8 cellular contexts compared by ENCODE assay signal in the genomic region with DNA sequence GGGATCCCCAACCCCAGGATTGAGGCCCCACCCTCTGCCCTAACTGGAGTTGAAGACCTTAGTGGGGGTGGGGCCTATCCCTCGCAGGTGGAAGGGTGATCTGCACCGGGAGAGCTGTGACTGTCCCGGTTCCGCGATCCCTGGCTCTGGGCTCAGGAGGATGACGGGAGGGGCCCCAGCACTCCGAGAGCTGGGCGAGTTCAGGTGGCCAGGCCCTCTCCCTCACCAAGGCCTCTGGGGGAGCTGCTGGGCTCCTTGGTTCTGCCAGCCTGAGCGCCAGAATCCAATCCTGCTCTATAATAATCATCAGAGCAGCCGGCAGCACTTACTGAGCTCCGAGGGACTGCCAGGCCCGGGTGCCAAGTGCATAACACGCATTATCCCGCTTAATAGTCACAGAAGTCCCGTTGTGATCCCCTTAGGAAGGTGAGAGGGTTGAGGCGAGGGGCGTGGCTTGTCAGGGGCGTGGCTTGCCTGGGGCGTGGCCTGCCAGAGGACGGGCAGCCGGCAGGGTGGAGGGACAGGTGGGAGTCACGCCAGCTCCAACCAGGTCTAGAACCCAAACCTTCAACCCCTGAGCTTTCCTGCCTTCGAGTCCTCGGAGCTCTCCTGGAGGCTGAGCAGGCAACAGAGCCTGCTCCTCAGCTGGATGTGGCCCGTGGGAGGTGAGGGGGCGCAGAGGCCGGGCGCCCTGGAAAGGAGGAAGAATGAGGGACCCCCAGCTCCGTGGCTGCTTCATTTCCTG. TPM values are rescaled to one million over a fixed set of nuclear protein-coding genes. Genes with fewer than 3 reads are reported as not detected.
DNase-seq lines count a peak whose midpoint lies in the region; ATAC-seq and TF ChIP-seq lines count a peak whose summit lies in the region.

No MANE protein-coding gene starts in this region.

- H4K20me1 ChIP-seq in BLaER1 treated with 17β-estradiol and CSF1 and Interleukin-3, amounts not matched to agents 10 nM and 100 nM: peaks cover 0 to 23% (median 0%) of the 10 kb centered on the region in 11 experiments; a peak in 7 of 22 replicates

- H3K4me2 ChIP-seq in BLaER1 treated with 17β-estradiol and CSF1 and Interleukin-3, amounts not matched to agents 10 nM and 100 nM: peak overlapping the region; percentile 83 to 97 (median 93)

- H3K4me3 ChIP-seq in BLaER1 treated with 17β-estradiol and CSF1 and Interleukin-3, amounts not matched to agents 10 nM and 100 nM: peak overlapping the region; percentile 19 to 62 (median 48); a peak in 19 of 20 replicates
- H3K4me3 ChIP-seq in lung: peak overlapping the region; percentile 40

- peak; percentile 59 for ATAC-seq in lung (ENCODE audit: insufficient read depth, low FRiP score)

- TF ChIP-seq CTCF in lung (IDR thresholded peaks at IDR 0.05; ENCODE audit: control extremely low read depth, extremely low read depth): no peak

- H3K27me3 ChIP-seq in BLaER1 treated with 17β-estradiol and CSF1 and Interleukin-3, amounts not matched to agents 10 nM and 100 nM: peaks cover 13 to 43% (median 24%) of the 10 kb centered on the region in 11 experiments; a peak in 21 of 22 replicates
- H3K27me3 ChIP-seq in lung (ENCODE audit: control insufficient read depth, insufficient read depth): no peaks in the 10 kb centered on the region

- DNase-seq in M059J (ENCODE audit: low read depth) (peak; percentile 30), lung (ENCODE audit: low spot score) (peak; percentile 73), OCI-M2 (lab: John Stamatoyannopoulos, UW; ENCODE audit: unreplicated experiment) (no peak), occipital lobe (lab: John Stamatoyannopoulos, UW) (no peak)
- DNase-seq in activated CD4-positive, alpha-beta T cell treated with anti-CD3 and anti-CD28 coated beads for 4 hours: peak; percentile 55 to 61
- peak; percentile 32 to 34 for DNase-seq in stimulated activated CD8-positive, alpha-beta memory T cell treated with anti-CD3 and anti-CD28 coated beads, Interleukin-15, amount 100 ng/mL, for 4 hours (ENCODE audit: low read depth in 2 of 2)

- H3K9ac ChIP-seq in BLaER1 treated with 17β-estradiol and CSF1 and Interleukin-3, amounts not matched to agents 10 nM and 100 nM: peak overlapping the region in 6 of 11 experiments; percentile 30 to 74 (median 55); a peak in 11 of 22 replicates

- WGBS in lung, 2 donors: 2 to 5% methylated on average over 26 to 29 of the region's 29 CpGs

- H3K4me1 ChIP-seq in BLaER1 treated with 17β-estradiol and CSF1 and Interleukin-3, amounts not matched to agents 10 nM and 100 nM: peaks cover 36 to 57% (median 50%) of the 10 kb centered on the region in 10 experiments
- H3K4me1 ChIP-seq in lung (ENCODE audit: control insufficient read depth in 2 of 2, insufficient read depth in 2 of 2, low read length in 2 of 2): peaks cover 0 to 13% of the 10 kb centered on the region in 2 donors

- H3K36me3 ChIP-seq in BLaER1 treated with 17β-estradiol and CSF1 and Interleukin-3, amounts not matched to agents 10 nM and 100 nM: no peaks in the 10 kb centered on the region
- H3K36me3 ChIP-seq in lung (ENCODE audit: control insufficient read depth in 2 of 2, insufficient read depth in 2 of 2, low read length in 2 of 2): no peaks in the 10 kb centered on the region

- peak overlapping the region in 4 of 11 experiments; percentile 43 to 74 (median 70); a peak in 8 of 22 replicates for H3K27ac ChIP-seq in BLaER1 treated with 17β-estradiol and CSF1 and Interleukin-3, amounts not matched to agents 10 nM and 100 nM
- H3K27ac ChIP-seq in cingulate gyrus (ENCODE audit: low read depth, low read length) (peak overlapping the region; percentile 58), lung (ENCODE audit: low read depth in 1 of 2, low read length in 1 of 2) (peak overlapping the region; percentile 57 to 60)

- no peaks in the 10 kb centered on the region for H3K9me3 ChIP-seq in BLaER1 treated with 17β-estradiol and CSF1 and Interleukin-3, amounts not matched to agents 10 nM and 100 nM (replicated peaks in 1 of 11)
- no peaks in the 10 kb centered on the region for H3K9me3 ChIP-seq in lung (ENCODE audit: control insufficient read depth in 2 of 2, insufficient read depth in 1 of 2, low read length in 1 of 2)

RNA-seq across cellular contexts. Expression of a gene that starts 7.2 kb away (rescaled TPM):
- 0.10 and 0.22 TPM in 2 replicates for total RNA-seq in M059J (2014; rRNA removed; shearing (Covaris generic))
- 1 to 10 TPM; 2.8 to 4.8 TPM for total RNA-seq in lung
- polyA plus RNA-seq in lung: 10 to 100 TPM in 1 of 2 donors, 1 to 10 TPM in 1; 1.7 to 10.6 TPM
- 15.1 TPM for total RNA-seq in occipital lobe

Comparison
In these comparisons a context has a peak if more than half of its experiments do, and no peak if none do; other contexts are left out.
1. DNase-seq: peak in M059J (single experiment), activated CD4-positive, alpha-beta T cell treated with anti-CD3 and anti-CD28 coated beads for 4 hours (2 of 2), lung (single experiment) and stimulated activated CD8-positive, alpha-beta memory T cell treated with anti-CD3 and anti-CD28 coated beads, Interleukin-15, amount 100 ng/mL, for 4 hours (2 of 2); none in OCI-M2 (single experiment) and occipital lobe (single experiment).